ENCODE assay signal across 25 cellular contexts in genomic region chr4:38001927-38002326, GRCh38. TPM values are rescaled to one million over a fixed set of nuclear protein-coding genes. Genes with fewer than 3 reads are reported as not detected.
DNase-seq lines count a peak whose midpoint lies in the region; FAIRE-seq and TF ChIP-seq lines count a peak whose summit lies in the region.
"Had no signal": no experiment of that assay in that cellular context is flagged by ENCODE, and none has a peak within 500 bp of the region (broad histone marks: within the 10 kb centered on the region; RNA-seq: fewer than 3 reads in every experiment).

No MANE protein-coding gene starts in this region.

- peaks cover 5% of the 10 kb centered on the region for H3F3A ChIP-seq in smooth muscle cell (ENCODE audit: low read depth)

- H4K20me1 ChIP-seq in H9 (ENCODE audit: control insufficient read depth, insufficient read depth, insufficient read length) = no peaks in the 10 kb centered on the region
- peaks cover 69% of the 10 kb centered on the region for H4K20me1 ChIP-seq in astrocyte (ENCODE audit: insufficient read depth, low read length)
- peaks cover 77% of the 10 kb centered on the region for H4K20me1 ChIP-seq in smooth muscle cell (ENCODE audit: low read depth)

- no peak overlapping the region for H3K18ac ChIP-seq in H9 (ENCODE audit: insufficient read length, low read depth, low read length)

- H4K91ac ChIP-seq in H9 (ENCODE audit: insufficient read length, low read depth, low read length) = no peak overlapping the region

- H3T11ph ChIP-seq in H9 (ENCODE audit: low read length) = no peak overlapping the region

- H3K36me3 ChIP-seq in astrocyte (ENCODE audit: insufficient read depth, low read length) (no peaks in the 10 kb centered on the region), smooth muscle cell (ENCODE audit: low read depth) (no peaks in the 10 kb centered on the region)

- H3K79me1 ChIP-seq in H9 (ENCODE audit: insufficient read depth, low read depth, low read length, poor library complexity, severe bottlenecking) = no peaks in the 10 kb centered on the region

- H3K4me1 Mint-ChIP-seq in H9 (peaks cover 55 to 68% of the 10 kb centered on the region in 2 experiments), astrocyte (ENCODE audit: low read depth, unreplicated experiment) (peaks cover 38% of the 10 kb centered on the region)

- H3K79me2 ChIP-seq in H9 (ENCODE audit: insufficient read depth, low read length) (peaks cover 4% of the 10 kb centered on the region; the same call in 1 of the 2 replicates), astrocyte (ENCODE audit: insufficient read depth, low read length) (peaks cover 70% of the 10 kb centered on the region), smooth muscle cell (ENCODE audit: low read depth) (peaks cover 45% of the 10 kb centered on the region)

- DNase-seq in H9 (no peak), astrocyte (ENCODE audit: low read depth) (no peak), iPS-NIHi7 (ENCODE audit: extremely low spot score) (peak; percentile 68), smooth muscle cell (lab: John Stamatoyannopoulos, UW; ENCODE audit: unreplicated experiment) (no peak), T-helper 9 cell (no peak), kidney tubule cell (ENCODE audit: low spot score) (no peak)
- no peak for DNase-seq in effector CD8-positive, alpha-beta T cell (lab: John Stamatoyannopoulos, UW)
- DNase-seq: Calu3; CD8-positive, alpha-beta T cell; EL; GM23248; KBM-7; NCI-H187; NCI-H2107; NCI-H2227 treated with DMSO at 0.1 percent for 48 hours; NCI-H510A treated with DMSO at 0.1 percent for 48 hours; NCI-H82; PC-3; RPMI8226; SHP77 treated with DMSO at 0.1 percent for 48 hours had no signal

- H3K36me3 Mint-ChIP-seq in H9 (ENCODE audit: insufficient read depth in 1 of 3, low read depth in 3 of 3) = no peaks in the 10 kb centered on the region; a peak in 1 of 7 replicates
- peaks cover 3% of the 10 kb centered on the region for H3K36me3 Mint-ChIP-seq in astrocyte (ENCODE audit: low read depth, unreplicated experiment)

- H3K27ac ChIP-seq in H9 (ENCODE audit: insufficient read length, low read depth, low read length) (no peak overlapping the region), astrocyte (ENCODE audit: low read depth, low read length) (no peak overlapping the region), smooth muscle cell (ENCODE audit: low read depth) (peak overlapping the region; percentile 17)
- H3K27ac ChIP-seq: GM23248 had no signal

- no peak overlapping the region for H2AFZ ChIP-seq in H9 (ENCODE audit: low read length)
- no peak overlapping the region for H2AFZ ChIP-seq in astrocyte (ENCODE audit: low read depth, low read length)
- no peak overlapping the region for H2AFZ ChIP-seq in smooth muscle cell (ENCODE audit: low read depth)
- H2AFZ ChIP-seq: GM23248 had no signal

- peaks cover 5% of the 10 kb centered on the region; the same call in 1 of the 2 replicates for H3K4me1 ChIP-seq in H9 (ENCODE audit: insufficient read depth, low read length)
- peaks cover 18% of the 10 kb centered on the region for H3K4me1 ChIP-seq in astrocyte (ENCODE audit: insufficient read depth, low read length)
- H3K4me1 ChIP-seq in smooth muscle cell (ENCODE audit: low read depth) = peaks cover 14% of the 10 kb centered on the region

- H3K23me2 ChIP-seq in H9 (ENCODE audit: insufficient read length, low read depth, low read length, poor library complexity, severe bottlenecking) = no peaks in the 10 kb centered on the region

- H2BK120ac ChIP-seq in H9 (ENCODE audit: low read depth, low read length, poor library complexity, severe bottlenecking) = no peak overlapping the region

- no peak overlapping the region for H3K56ac ChIP-seq in H9 (ENCODE audit: insufficient read length, low read depth, low read length)

- H2BK12ac ChIP-seq in H9 (ENCODE audit: insufficient read length, low read depth, low read length) = no peak overlapping the region

- H3K9me3 ChIP-seq in H9 (ENCODE audit: control insufficient read depth, low read depth, low read length) = no peaks in the 10 kb centered on the region
- no peaks in the 10 kb centered on the region for H3K9me3 ChIP-seq in astrocyte (ENCODE audit: insufficient read depth, low read depth, low read length)
- H3K9me3 ChIP-seq in smooth muscle cell (replicated peaks; ENCODE audit: low read depth) = no peaks in the 10 kb centered on the region

- no peak overlapping the region for H3K9ac ChIP-seq in H9 (ENCODE audit: extremely low read depth, insufficient read length, low read length)
- no peak overlapping the region for H3K9ac ChIP-seq in astrocyte (ENCODE audit: low read length)
- no peak overlapping the region for H3K9ac ChIP-seq in smooth muscle cell (ENCODE audit: low read depth)
- H3K9ac ChIP-seq: GM23248 had no signal

- H4K5ac ChIP-seq in H9 (ENCODE audit: insufficient read length, low read depth, low read length) = no peak overlapping the region

- no peak overlapping the region for H3K4me2 ChIP-seq in H9 (ENCODE audit: insufficient read depth, insufficient read length, low read length)
- no peak overlapping the region for H3K4me2 ChIP-seq in astrocyte (ENCODE audit: low read length)
- no peak overlapping the region for H3K4me2 ChIP-seq in smooth muscle cell

- H3K27ac Mint-ChIP-seq in H9 = peak overlapping the region; percentile 10 to 86 (median 46); a peak in 4 of 7 replicates
- peak overlapping the region; percentile 38 for H3K27ac Mint-ChIP-seq in astrocyte (ENCODE audit: unreplicated experiment)
- H3K27ac Mint-ChIP-seq: CD8-positive, alpha-beta T cell had no signal

- no peaks in the 10 kb centered on the region for H3K27me3 ChIP-seq in H9 (ENCODE audit: insufficient read depth, low read length)
- H3K27me3 ChIP-seq in astrocyte (ENCODE audit: insufficient read depth, low read length) = no peaks in the 10 kb centered on the region
- no peaks in the 10 kb centered on the region for H3K27me3 ChIP-seq in smooth muscle cell (ENCODE audit: low read depth)

- no peak for TF ChIP-seq CTCF in H9 (conservative IDR thresholded peaks at IDR 0.05)
- TF ChIP-seq CTCF in astrocyte (IDR thresholded peaks at IDR 0.05; ENCODE audit: insufficient read depth, low read depth, low read length) = no peak
- TF ChIP-seq CTCF in smooth muscle cell (IDR thresholded peaks at IDR 0.05; ENCODE audit: borderline replicate concordance, insufficient read depth, poor library complexity, severe bottlenecking) = no peak

- H3K27me3 Mint-ChIP-seq in H9 (ENCODE audit: low read depth) (no peaks in the 10 kb centered on the region), astrocyte (ENCODE audit: low read depth, unreplicated experiment) (peaks cover 2% of the 10 kb centered on the region)

- H2BK15ac ChIP-seq in H9 (ENCODE audit: low read depth, low read length) = no peak overlapping the region

- no peak overlapping the region for H3K4me3 Mint-ChIP-seq in H9
- no peak overlapping the region for H3K4me3 Mint-ChIP-seq in astrocyte (ENCODE audit: unreplicated experiment)
- H3K4me3 Mint-ChIP-seq: CD8-positive, alpha-beta T cell had no signal

- H2AK5ac ChIP-seq in H9 (ENCODE audit: insufficient read length, low read length) = no peak overlapping the region

- WGBS in H9 (ENCODE audit: extremely low coverage, insufficient read length, low lambda C conversion rate) = no CpG with 5 or more reads among the region's 3 CpGs
- 49% methylated on average over 3 of the region's 3 CpGs for WGBS in smooth muscle cell (ENCODE audit: low lambda C conversion rate)

- no peak for FAIRE-seq in astrocyte (lab: Jason Lieb, UNC)
- FAIRE-seq: A204.1, GM12891, GM19239, HepG2 had no signal

- H3K4me3 ChIP-seq in astrocyte (ENCODE audit: insufficient read depth, low read depth, low read length) (no peak overlapping the region), smooth muscle cell (no peak overlapping the region)
- H3K4me3 ChIP-seq: GM23248 had no signal

- H3K14ac ChIP-seq in H9 (ENCODE audit: insufficient read depth, low read length) = no peak overlapping the region

- H2BK5ac ChIP-seq in H9 (ENCODE audit: insufficient read length, low read length) = no peak overlapping the region

- no peak overlapping the region for H2BK20ac ChIP-seq in H9 (ENCODE audit: low read depth, low read length, poor library complexity, severe bottlenecking)

- H3K4ac ChIP-seq in H9 (ENCODE audit: low read depth, low read length) = no peak overlapping the region

- H3K23ac ChIP-seq in H9 (ENCODE audit: insufficient read length, low read depth, low read length) = no peak overlapping the region

- no peaks in the 10 kb centered on the region for H3K9me3 Mint-ChIP-seq in H9
- H3K9me3 Mint-ChIP-seq in astrocyte (ENCODE audit: unreplicated experiment) = no peaks in the 10 kb centered on the region
- H3K9me3 Mint-ChIP-seq: CD8-positive, alpha-beta T cell had no signal

- no peak overlapping the region for H4K8ac ChIP-seq in H9 (replicated peaks; ENCODE audit: insufficient read length, low read depth, low read length)

RNA-seq across cellular contexts. Expression of gene PTTG2, which starts 41.7 kb away (rescaled TPM):
- total RNA-seq in H9 (2021) (not detected in 2 replicates), astrocyte (not detected in 2 replicates), smooth muscle cell (not detected in 2 replicates)
- polyA plus RNA-seq in smooth muscle cell = not detected in 2 replicates
- total RNA-seq: Calu3, GM23248, HepG2, PC-3 had no signal
- polyA plus RNA-seq: BJ, GM23248, HepG2 had no signal
